In genomic region chr12:94195483-94195882, GRCh38 we compare ENCODE assay signal across 26 cellular contexts. TPM values are rescaled to one million over a fixed set of nuclear protein-coding genes. Genes with fewer than 3 reads are reported as not detected.
DNase-seq lines count a peak whose midpoint lies in the region; ATAC-seq, FAIRE-seq and TF ChIP-seq lines count a peak whose summit lies in the region.
"Had no signal": no experiment of that assay in that cellular context is flagged by ENCODE, and none has a peak within 500 bp of the region (broad histone marks: within the 10 kb centered on the region; RNA-seq: fewer than 3 reads in every experiment).

No MANE protein-coding gene starts in this region.

- no peak overlapping the region for H3K4me3 Mint-ChIP-seq in CD4-positive, CD25-positive, alpha-beta regulatory T cell
- no peak overlapping the region for H3K4me3 Mint-ChIP-seq in GM23338
- no peak overlapping the region for H3K4me3 Mint-ChIP-seq in neural progenitor cell
- no peak overlapping the region for H3K4me3 Mint-ChIP-seq in stimulated activated naive CD8-positive, alpha-beta T cell treated with anti-CD3 and anti-CD28 coated beads, Interleukin-15, amount 100 ng/mL, for 72 hours
- no peak overlapping the region for H3K4me3 Mint-ChIP-seq in activated T-helper 17 cell treated with anti-CD3 and anti-CD28 coated beads, Interleukin-2, amount 50 U/mL, for 72 hours
- H3K4me3 Mint-ChIP-seq: central memory CD8-positive, alpha-beta T cell; naive B cell had no signal

- intact Hi-C loops in K562 (cut with micrococcal nuclease): loop anchor here (5.0 kb wide), 1 partner anchor 53 kb away; no protein-coding TSS in a partner anchor

- CTCF ChIA-PET in K562 (lab: Yijun Ruan, JAX; ENCODE audit: low intra/inter-chr PET ratio): no interaction called here

- H3K9me3 ChIP-seq in CD4-positive, CD25-positive, alpha-beta regulatory T cell (ENCODE audit: control insufficient read depth in 2 of 2, low read length in 2 of 2): no peaks in the 10 kb centered on the region
- H3K9me3 ChIP-seq in K562 (replicated peaks; ENCODE audit: control insufficient read depth, insufficient read depth, low read depth, low read length) (no peaks in the 10 kb centered on the region; the same call in 1 of the 2 replicates), neural progenitor cell (ENCODE audit: low read depth) (no peaks in the 10 kb centered on the region)
- H3K9me3 ChIP-seq: thyroid gland had no signal

- H4K20me1 ChIP-seq in GM23338 (replicated peaks; ENCODE audit: insufficient read depth) (no peaks in the 10 kb centered on the region), K562 (replicated peaks; ENCODE audit: control insufficient read depth, insufficient read depth, low read length) (no peaks in the 10 kb centered on the region), neural progenitor cell (ENCODE audit: low read depth) (no peaks in the 10 kb centered on the region)

- no peak for ATAC-seq in CD4-positive, CD25-positive, alpha-beta regulatory T cell (ENCODE audit: low read depth in 2 of 2)
- ATAC-seq in GM23338 (no peak), K562 (0 out of 3 replicates have a peak, but pooled peaks have one; percentile 47), HG03460 (IDR thresholded peaks at IDR 0.05; ENCODE audit: unreplicated experiment) (no peak)
- no peak for ATAC-seq in stimulated activated naive CD8-positive, alpha-beta T cell treated with anti-CD3 and anti-CD28 coated beads, Interleukin-15, amount 100 ng/mL, for 72 hours
- no peak for ATAC-seq in activated T-helper 17 cell treated with anti-CD3 and anti-CD28 coated beads, Interleukin-2, amount 50 U/mL, for 72 hours (replicated peaks)
- ATAC-seq: esophagus mucosa, left cardiac atrium, SK-N-SH treated with all-trans-retinoic acid at 6 μM for 48 hours had no signal

- peak in 1 of 2 experiments; percentile 51; a peak in 3 of 4 replicates for TF ChIP-seq RAD21 in K562 (CRISPR knock-in tag; conservative IDR thresholded peaks at IDR 0.05 in 1 of 2, IDR thresholded peaks at IDR 0.05 in 1 of 2)

- no TSS peak for BruUV-seq in K562 (replicated peaks; lab: Mats Ljungman, UMichigan)

- H3K79me2 ChIP-seq in GM23338 (replicated peaks; ENCODE audit: insufficient read depth) (no peaks in the 10 kb centered on the region), K562 (ENCODE audit: control insufficient read depth, insufficient read depth, low read length) (no peaks in the 10 kb centered on the region), neural progenitor cell (ENCODE audit: low read depth) (no peaks in the 10 kb centered on the region)

- peaks cover 0 to 15% (median under 1%) of the 10 kb centered on the region in 4 donors for H3K4me1 Mint-ChIP-seq in CD4-positive, CD25-positive, alpha-beta regulatory T cell
- peaks cover 3% of the 10 kb centered on the region; the same call in 2 of the 3 replicates for H3K4me1 Mint-ChIP-seq in GM23338
- H3K4me1 Mint-ChIP-seq in neural progenitor cell: peaks cover 3% of the 10 kb centered on the region
- H3K4me1 Mint-ChIP-seq in stimulated activated naive CD8-positive, alpha-beta T cell treated with anti-CD3 and anti-CD28 coated beads, Interleukin-15, amount 100 ng/mL, for 72 hours: peaks cover 25% of the 10 kb centered on the region
- H3K4me1 Mint-ChIP-seq in activated T-helper 17 cell treated with anti-CD3 and anti-CD28 coated beads, Interleukin-2, amount 50 U/mL, for 72 hours: peaks cover 10% of the 10 kb centered on the region

- no peaks in the 10 kb centered on the region for H3K27me3 ChIP-seq in CD4-positive, CD25-positive, alpha-beta regulatory T cell (ENCODE audit: control insufficient read depth, insufficient read depth, low read length)
- H3K27me3 ChIP-seq in GM23338 (ENCODE audit: insufficient read depth) (no peaks in the 10 kb centered on the region), K562 (ENCODE audit: control insufficient read depth in 2 of 2, insufficient read depth in 2 of 2, low read length in 2 of 2) (0 out of 5 replicates have a peak, but pooled peaks cover 0 to 5% of the 10 kb centered on the region in 2 experiments), neural progenitor cell (no peaks in the 10 kb centered on the region)
- H3K27me3 ChIP-seq: thyroid gland had no signal

- no peaks in the 10 kb centered on the region for H3K9me1 ChIP-seq in K562 (ENCODE audit: control insufficient read depth, insufficient read depth, low read length)

- no peak for TF ChIP-seq POLR2A in K562 (conservative IDR thresholded peaks at IDR 0.05)

- POLR2A ChIA-PET in K562 (lab: Yijun Ruan, JAX): interaction anchor here (1.4 kb wide), 1 partner anchor 10 kb away, joined by 3 read pairs; no protein-coding TSS in a partner anchor

- H3K36me3 Mint-ChIP-seq in CD4-positive, CD25-positive, alpha-beta regulatory T cell: peaks cover 36% of the 10 kb centered on the region
- H3K36me3 Mint-ChIP-seq in GM23338 (ENCODE audit: low read depth) (no peaks in the 10 kb centered on the region; the same call in 2 of the 3 replicates), neural progenitor cell (peaks cover 50% of the 10 kb centered on the region)
- peaks cover 16% of the 10 kb centered on the region for H3K36me3 Mint-ChIP-seq in activated T-helper 17 cell treated with anti-CD3 and anti-CD28 coated beads, Interleukin-2, amount 50 U/mL, for 72 hours (ENCODE audit: low read depth)

- H3K9ac ChIP-seq in K562 (ENCODE audit: insufficient read depth in 1 of 2, low read depth in 2 of 2, low read length in 2 of 2) (no peak overlapping the region), neural progenitor cell (no peak overlapping the region)

- H3K27ac ChIP-seq in CD4-positive, CD25-positive, alpha-beta regulatory T cell (ENCODE audit: insufficient read depth, low read length, poor library complexity, severe bottlenecking): no peak overlapping the region
- no peak overlapping the region for H3K27ac ChIP-seq in GM23338 (ENCODE audit: low read depth)
- H3K27ac ChIP-seq in K562 (ENCODE audit: extremely low read depth, low read depth, low read length): no peak overlapping the region
- no peak overlapping the region for H3K27ac ChIP-seq in neural progenitor cell
- H3K27ac ChIP-seq: RWPE1, thyroid gland had no signal

- no peaks in the 10 kb centered on the region for H3K36me3 ChIP-seq in CD4-positive, CD25-positive, alpha-beta regulatory T cell (ENCODE audit: control insufficient read depth, insufficient read depth, low read length)
- H3K36me3 ChIP-seq in GM23338 (ENCODE audit: insufficient read depth): no peaks in the 10 kb centered on the region
- no peaks in the 10 kb centered on the region for H3K36me3 ChIP-seq in K562 (ENCODE audit: control insufficient read depth, insufficient read depth, low read length)
- no peaks in the 10 kb centered on the region for H3K36me3 ChIP-seq in neural progenitor cell
- H3K36me3 ChIP-seq: thyroid gland had no signal

- H3K9me2 ChIP-seq in GM23338 (ENCODE audit: insufficient read depth): peaks cover 14% of the 10 kb centered on the region

- DNase-seq in CD4-positive, CD25-positive, alpha-beta regulatory T cell: no peak
- DNase-seq in GM23338 (ENCODE audit: low spot score) (peak; percentile 29), K562 (ENCODE audit: extremely low read depth in 1 of 4, low spot score in 3 of 4) (no peak), neural progenitor cell (ENCODE audit: low spot score) (no peak), GM13977 (ENCODE audit: low spot score) (no peak)
- no peak for DNase-seq in stimulated activated naive CD8-positive, alpha-beta T cell treated with anti-CD3 and anti-CD28 coated beads, Interleukin-15, amount 100 ng/mL, for 72 hours
- DNase-seq: activated CD4-positive, alpha-beta T cell treated with anti-CD3 and anti-CD28 coated beads, Interleukin-2, amount 50 U/mL, for 48 hours; activated naive CD4-positive, alpha-beta T cell treated with Interleukin-2 at 50 U/mL for 16 hours; amniotic stem cell; DMS79 treated with DMSO at 0.1 percent for 48 hours; glutamatergic neuron; GOT3; left cardiac atrium; mesenchymal stem cell; naive B cell; NCI-H1105; NCI-H2081 treated with DMSO at 0.1 percent for 48 hours; NCI-H446 treated with DMSO at 0.1 percent for 48 hours; stimulated activated naive CD4-positive, alpha-beta T cell; thyroid gland had no signal

- no peak for FAIRE-seq in K562 (lab: Jason Lieb, UNC)

- H3K4me1 ChIP-seq in CD4-positive, CD25-positive, alpha-beta regulatory T cell (ENCODE audit: control insufficient read depth, insufficient read depth, low read length, poor library complexity, severe bottlenecking): no peaks in the 10 kb centered on the region
- H3K4me1 ChIP-seq in GM23338 (ENCODE audit: insufficient read depth): peaks cover 4% of the 10 kb centered on the region
- 0 out of 5 replicates have a peak, but pooled peaks cover 0 to 3% of the 10 kb centered on the region in 2 experiments for H3K4me1 ChIP-seq in K562 (replicated peaks in 1 of 2; ENCODE audit: control insufficient read depth in 2 of 2, insufficient read depth in 2 of 2, low read length in 2 of 2)
- no peaks in the 10 kb centered on the region for H3K4me1 ChIP-seq in neural progenitor cell
- H3K4me1 ChIP-seq: thyroid gland had no signal

- TF ChIP-seq EP300 in K562 (IDR thresholded peaks at IDR 0.05; ENCODE audit: low read length): no peak

- H3K27me3 Mint-ChIP-seq in CD4-positive, CD25-positive, alpha-beta regulatory T cell: no peaks in the 10 kb centered on the region
- H3K27me3 Mint-ChIP-seq in GM23338 (ENCODE audit: insufficient read depth, low read depth, poor library complexity) (peaks cover 12% of the 10 kb centered on the region), neural progenitor cell (ENCODE audit: insufficient read depth, low read depth) (peaks cover 9% of the 10 kb centered on the region)
- no peaks in the 10 kb centered on the region for H3K27me3 Mint-ChIP-seq in stimulated activated naive CD8-positive, alpha-beta T cell treated with anti-CD3 and anti-CD28 coated beads, Interleukin-15, amount 100 ng/mL, for 72 hours
- no peaks in the 10 kb centered on the region for H3K27me3 Mint-ChIP-seq in activated T-helper 17 cell treated with anti-CD3 and anti-CD28 coated beads, Interleukin-2, amount 50 U/mL, for 72 hours
- H3K27me3 Mint-ChIP-seq: central memory CD8-positive, alpha-beta T cell; naive B cell had no signal

- no peaks in the 10 kb centered on the region for H3F3A ChIP-seq in GM23338 (replicated peaks; ENCODE audit: low read depth)
- H3F3A ChIP-seq in neural progenitor cell (ENCODE audit: low read depth): no peaks in the 10 kb centered on the region

- TF ChIP-seq CTCF in GM23338 (conservative IDR thresholded peaks at IDR 0.05; ENCODE audit: low read depth in 2 of 2) (peak; percentile 34 to 40), K562 (IDR thresholded peaks at IDR 0.05 in 2 of 3, conservative IDR thresholded peaks at IDR 0.05 in 1 of 3; ENCODE audit: insufficient read depth in 2 of 3, low read depth in 1 of 3, low read length in 3 of 3) (peak; percentile 6 to 43 (median 31); a peak in 5 of 6 replicates), neural progenitor cell (IDR thresholded peaks at IDR 0.05) (peak; percentile 23), GM13977 (IDR thresholded peaks at IDR 0.05; ENCODE audit: extremely low read depth, insufficient read depth, missing control alignments) (no peak)

- in situ Hi-C loops in K562 (cut with MboI) (no loop called here), GM13977 (cut with MboI; ENCODE audit: low pct_unique_long_range_greater_than_20kb, low sequenced_read_pairs, unreplicated experiment) (no loop called here)

- peak overlapping the region in 2 of 3 donors; percentile 12 to 39 for H3K27ac Mint-ChIP-seq in CD4-positive, CD25-positive, alpha-beta regulatory T cell
- H3K27ac Mint-ChIP-seq in GM23338: no peak overlapping the region
- peak overlapping the region; percentile 14 for H3K27ac Mint-ChIP-seq in neural progenitor cell
- H3K27ac Mint-ChIP-seq in stimulated activated naive CD8-positive, alpha-beta T cell treated with anti-CD3 and anti-CD28 coated beads, Interleukin-15, amount 100 ng/mL, for 72 hours: no peak overlapping the region
- no peak overlapping the region for H3K27ac Mint-ChIP-seq in activated T-helper 17 cell treated with anti-CD3 and anti-CD28 coated beads, Interleukin-2, amount 50 U/mL, for 72 hours

- H3K4me2 ChIP-seq in GM23338 (no peak overlapping the region), K562 (ENCODE audit: insufficient read depth, low read length) (no peak overlapping the region), neural progenitor cell (no peak overlapping the region)

- H2AFZ ChIP-seq in GM23338 (no peak overlapping the region), K562 (ENCODE audit: low read depth, low read length) (no peak overlapping the region), neural progenitor cell (replicated peaks) (no peak overlapping the region)

- H3K9me3 Mint-ChIP-seq in CD4-positive, CD25-positive, alpha-beta regulatory T cell: peaks cover 0 to 5% (median 3%) of the 10 kb centered on the region in 7 donors
- H3K9me3 Mint-ChIP-seq in GM23338 (no peaks in the 10 kb centered on the region), neural progenitor cell (peaks cover 10% of the 10 kb centered on the region)
- H3K9me3 Mint-ChIP-seq in stimulated activated naive CD8-positive, alpha-beta T cell treated with anti-CD3 and anti-CD28 coated beads, Interleukin-15, amount 100 ng/mL, for 72 hours: peaks cover 0 to 23% of the 10 kb centered on the region in 2 donors
- peaks cover 4% of the 10 kb centered on the region for H3K9me3 Mint-ChIP-seq in activated T-helper 17 cell treated with anti-CD3 and anti-CD28 coated beads, Interleukin-2, amount 50 U/mL, for 72 hours

- WGBS in K562 (ENCODE audit: insufficient coverage, low coverage, missing lambda C conversion rate): 20% methylated on average over 6 of the region's 6 CpGs

- H3K4me3 ChIP-seq in CD4-positive, CD25-positive, alpha-beta regulatory T cell (ENCODE audit: low read depth, low read length): no peak overlapping the region
- H3K4me3 ChIP-seq in GM23338: no peak overlapping the region
- H3K4me3 ChIP-seq in K562: no peak overlapping the region
- no peak overlapping the region for H3K4me3 ChIP-seq in neural progenitor cell
- H3K4me3 ChIP-seq: thyroid gland had no signal

RNA-seq across cellular contexts. Expression of gene PLXNC1, which starts 47.1 kb away (rescaled TPM):
- total RNA-seq in CD4-positive, CD25-positive, alpha-beta regulatory T cell: 13.8 TPM
- polyA plus RNA-seq in CD4-positive, CD25-positive, alpha-beta regulatory T cell: 1 to 10 TPM; 1.2 to 3.1 (median 2.3) TPM
- total RNA-seq in GM23338 (2014; rRNA removed; shearing (Covaris generic)): 2.4 and 6.5 TPM in 2 replicates
- polyA plus RNA-seq in GM23338 (2016; fragmentation: Nextera tagmentation; extraction: Ambion mirVana) (1.4 and 1.9 TPM in 2 replicates), K562 (2011; rRNA removed) (0.12 and 0.53 TPM in 2 replicates), K562 (2014; fragmentation: Illumina TruSeq; extraction: Trizol) (0.21 and 0.44 TPM in 2 replicates), K562 (2014; fragmentation: Nextera tagmentation; extraction: Ambion mirVana) (under 1 TPM; 0.28 to 0.55 TPM), K562 (2014; rRNA removed) (0.08 TPM in 2 replicates)
- total RNA-seq in K562 (2011; cell fraction: chromatin; rRNA removed; ENCODE audit: low replicate concordance): 0.32 and 0.37 TPM in 2 replicates
- under 0.01 TPM in 1 of 2 replicates, not detected in the other for total RNA-seq in K562 (2011; cell fraction: nucleolus; rRNA removed)
- 0.23 and 0.29 TPM in 2 replicates for total RNA-seq in K562 (2011; cell fraction: nucleoplasm; rRNA removed)
- total RNA-seq in K562 (2014; rRNA removed) (0.14 and 0.16 TPM in 2 replicates), K562 (2014; rRNA removed; fragmentation: Illumina TruSeq; extraction: Trizol) (0.18 and 0.45 TPM in 2 replicates), K562 (2015; rRNA removed; fragmentation: Illumina TruSeq; extraction: Trizol) (0.30 and 0.87 TPM in 2 replicates), K562 (2021) (0.33 and 0.42 TPM in 2 replicates), neural progenitor cell (ENCODE audit: low replicate concordance) (13.4 and 16.7 TPM in 2 replicates)
- 0.01 and 0.25 TPM in 2 replicates for polyA plus RNA-seq in K562 (2011; cell fraction: cytosol; rRNA removed)
- polyA plus RNA-seq in K562 (2011; cell fraction: nucleus; rRNA removed): 0.14 and 0.77 TPM in 2 replicates
- 0.59 and 1.0 TPM in 2 replicates for polyA plus RNA-seq in K562 (2012)
- polyA minus RNA-seq in K562 (2011; rRNA and poly(A)+ RNA removed): 0.12 and 1.7 TPM in 2 replicates
- 0.76 TPM in 1 of 2 replicates, not detected in the other for polyA minus RNA-seq in K562 (2011; cell fraction: cytosol; rRNA and poly(A)+ RNA removed)
- polyA minus RNA-seq in K562 (2011; cell fraction: nucleus; rRNA and poly(A)+ RNA removed): under 0.01 and 1.2 TPM in 2 replicates
- 1 to 10 TPM; 4.9 to 7.5 TPM for total RNA-seq in activated T-helper 17 cell treated with anti-CD3 and anti-CD28 coated beads, Interleukin-2, amount 50 U/mL, for 72 hours

Comparison
In these comparisons a context has a peak if more than half of its experiments do, and no peak if none do; other contexts are left out.
1. H3K27ac Mint-ChIP-seq: peak in CD4-positive, CD25-positive, alpha-beta regulatory T cell (2 of 3) and neural progenitor cell (single experiment); none in GM23338 (single experiment), stimulated activated naive CD8-positive, alpha-beta T cell treated with anti-CD3 and anti-CD28 coated beads, Interleukin-15, amount 100 ng/mL, for 72 hours (0 of 2) and activated T-helper 17 cell treated with anti-CD3 and anti-CD28 coated beads, Interleukin-2, amount 50 U/mL, for 72 hours (single experiment).